ENCODE assay signal across 1 cellular context in the genomic region with DNA sequence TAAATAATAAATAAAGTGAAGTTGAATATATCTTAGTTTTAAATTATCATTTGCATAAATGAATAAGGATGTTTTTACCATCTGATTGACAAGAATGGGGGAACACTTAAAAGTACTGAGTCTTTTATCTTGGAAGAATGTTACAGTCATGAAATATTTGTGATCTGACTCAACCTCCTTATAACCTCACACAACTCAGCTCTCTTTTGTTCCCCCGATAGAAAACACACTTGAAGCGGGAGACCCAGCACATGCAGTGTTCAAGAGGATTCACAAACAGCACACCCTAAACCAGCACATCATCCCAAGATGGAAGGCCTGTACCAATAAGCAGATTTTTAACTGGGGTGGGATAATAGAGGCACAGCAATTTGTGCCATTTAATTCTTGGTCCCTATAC.
TF ChIP-seq lines count a peak whose summit lies in the region.

No MANE protein-coding gene starts in this region.

TF ChIP-seq in SK-N-SH treated with all-trans-retinoic acid at 6 μM for 48 hours, 23 proteins besides CTCF, POLR2A, EP300 and RAD21 (continued from another document):
- TF ChIP-seq, protein P1, sequence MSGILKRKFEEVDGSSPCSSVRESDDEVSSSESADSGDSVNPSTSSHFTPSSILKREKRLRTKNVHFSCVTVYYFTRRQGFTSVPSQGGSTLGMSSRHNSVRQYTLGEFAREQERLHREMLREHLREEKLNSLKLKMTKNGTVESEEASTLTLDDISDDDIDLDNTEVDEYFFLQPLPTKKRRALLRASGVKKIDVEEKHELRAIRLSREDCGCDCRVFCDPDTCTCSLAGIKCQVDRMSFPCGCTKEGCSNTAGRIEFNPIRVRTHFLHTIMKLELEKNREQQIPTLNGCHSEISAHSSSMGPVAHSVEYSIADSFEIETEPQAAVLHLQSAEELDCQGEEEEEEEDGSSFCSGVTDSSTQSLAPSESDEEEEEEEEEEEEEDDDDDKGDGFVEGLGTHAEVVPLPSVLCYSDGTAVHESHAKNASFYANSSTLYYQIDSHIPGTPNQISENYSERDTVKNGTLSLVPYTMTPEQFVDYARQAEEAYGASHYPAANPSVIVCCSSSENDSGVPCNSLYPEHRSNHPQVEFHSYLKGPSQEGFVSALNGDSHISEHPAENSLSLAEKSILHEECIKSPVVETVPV (CRISPR knock-in tag; IDR thresholded peaks at IDR 0.05) = no peak
- no peak for TF ChIP-seq GLIS3 (CRISPR knock-in tag; IDR thresholded peaks at IDR 0.05)
- TF ChIP-seq ZFP30 (CRISPR knock-in tag; IDR thresholded peaks at IDR 0.05) = no peak
- no peak for TF ChIP-seq ARNTL (CRISPR knock-in tag; IDR thresholded peaks at IDR 0.05; ENCODE audit: borderline replicate concordance, low read depth)
- TF ChIP-seq ISL1 (CRISPR knock-in tag; IDR thresholded peaks at IDR 0.05) = no peak
- TF ChIP-seq ZNF70 (CRISPR knock-in tag; IDR thresholded peaks at IDR 0.05) = no peak
- TF ChIP-seq ESRRG (CRISPR knock-in tag; IDR thresholded peaks at IDR 0.05) = no peak
- no peak for TF ChIP-seq TCF4 (CRISPR knock-in tag; IDR thresholded peaks at IDR 0.05; ENCODE audit: borderline replicate concordance)
